ENCODE assay signal across 12 cellular contexts in the genomic region with DNA sequence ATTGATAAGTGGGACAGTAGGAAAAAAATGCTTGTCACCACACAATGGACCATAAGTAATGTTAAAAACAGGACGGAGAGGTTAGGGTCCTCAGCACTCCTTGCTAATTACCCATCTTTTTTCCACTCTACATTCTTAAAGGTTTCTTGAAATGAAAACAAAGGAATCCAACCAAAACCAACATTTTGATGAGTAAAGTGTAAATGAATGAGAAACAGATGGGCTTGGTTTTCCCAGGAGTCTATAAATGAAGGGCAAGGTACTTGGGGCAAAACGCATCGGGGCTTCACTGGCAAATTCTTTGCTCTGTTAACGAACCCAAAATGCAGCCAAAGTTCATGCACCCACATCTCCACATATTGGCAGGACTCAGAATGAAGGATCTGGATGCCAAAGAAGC.
"Had no signal": no experiment of that assay in that cellular context is flagged by ENCODE, and none has a peak within 500 bp of the region (broad histone marks: within the 10 kb centered on the region; RNA-seq: fewer than 3 reads in every experiment).

No MANE protein-coding gene starts in this region.

- H3K36me3 ChIP-seq: pancreas had no signal

- DNase-seq: activated CD4-positive, alpha-beta T cell treated with anti-CD3 and anti-CD28 coated beads for 1 hour; activated CD4-positive, alpha-beta T cell treated with anti-CD3 and anti-CD28 coated beads, Interleukin-2, amount 50 U/mL, for 48 hours; activated CD8-positive, alpha-beta memory T cell treated with anti-CD3 and anti-CD28 coated beads, Interleukin-2, amount 10 ng/mL, durations not matched to agents 7 days and 5 days; activated effector memory CD4-positive, alpha-beta T cell treated with anti-CD3 and anti-CD28 coated beads, Interleukin-2, amount 50 U/mL, for 16 hours; activated naive CD8-positive, alpha-beta T cell treated with anti-CD3 and anti-CD28 coated beads for 36 hours; activated T-cell treated with anti-CD3 and anti-CD28 coated beads, Interleukin-2, amount 50 U/mL, for 4 hours; anterior cingulate cortex; left ventricle myocardium superior; mesendoderm; pancreas; T-helper 9 cell had no signal

- H3K4me1 Mint-ChIP-seq: activated CD8-positive, alpha-beta memory T cell treated with anti-CD3 and anti-CD28 coated beads, Interleukin-2, amount 10 ng/mL, durations not matched to agents 7 days and 5 days; activated naive CD8-positive, alpha-beta T cell treated with anti-CD3 and anti-CD28 coated beads for 36 hours had no signal

- H3K27me3 Mint-ChIP-seq: activated CD8-positive, alpha-beta memory T cell treated with anti-CD3 and anti-CD28 coated beads, Interleukin-2, amount 10 ng/mL, durations not matched to agents 7 days and 5 days; activated naive CD8-positive, alpha-beta T cell treated with anti-CD3 and anti-CD28 coated beads for 36 hours had no signal

- H3K27ac Mint-ChIP-seq: activated CD8-positive, alpha-beta memory T cell treated with anti-CD3 and anti-CD28 coated beads, Interleukin-2, amount 10 ng/mL, durations not matched to agents 7 days and 5 days; activated naive CD8-positive, alpha-beta T cell treated with anti-CD3 and anti-CD28 coated beads for 36 hours had no signal

- ATAC-seq: activated CD8-positive, alpha-beta memory T cell treated with anti-CD3 and anti-CD28 coated beads, Interleukin-2, amount 10 ng/mL, durations not matched to agents 7 days and 5 days; activated T-cell treated with anti-CD3 and anti-CD28 coated beads, Interleukin-2, amount 50 U/mL, for 4 hours; pancreas had no signal

- H3K4me3 Mint-ChIP-seq: activated CD8-positive, alpha-beta memory T cell treated with anti-CD3 and anti-CD28 coated beads, Interleukin-2, amount 10 ng/mL, durations not matched to agents 7 days and 5 days; activated naive CD8-positive, alpha-beta T cell treated with anti-CD3 and anti-CD28 coated beads for 36 hours; activated T-cell treated with anti-CD3 and anti-CD28 coated beads, Interleukin-2, amount 50 U/mL, for 4 hours had no signal

- H3K9me3 Mint-ChIP-seq: activated naive CD8-positive, alpha-beta T cell treated with anti-CD3 and anti-CD28 coated beads for 36 hours; activated T-cell treated with anti-CD3 and anti-CD28 coated beads, Interleukin-2, amount 50 U/mL, for 4 hours had no signal

- H3K4me1 ChIP-seq: pancreas had no signal

- H3K4me3 ChIP-seq: pancreas, skin epidermis had no signal

- H3K36me3 Mint-ChIP-seq: activated CD8-positive, alpha-beta memory T cell treated with anti-CD3 and anti-CD28 coated beads, Interleukin-2, amount 10 ng/mL, durations not matched to agents 7 days and 5 days; activated naive CD8-positive, alpha-beta T cell treated with anti-CD3 and anti-CD28 coated beads for 36 hours had no signal

- H3K27ac ChIP-seq: pancreas, skin epidermis had no signal

- H3K9me3 ChIP-seq: pancreas had no signal

- H3K27me3 ChIP-seq: pancreas had no signal
